8 cellular contexts compared by ENCODE assay signal in genomic region chr5:94111209-94112004, GRCh38.
A peak's percentile ranks its signal among the peaks of the same experiment; 100 is the strongest.
DNase-seq lines count a peak whose midpoint lies in the region; ATAC-seq and TF ChIP-seq lines count a peak whose summit lies in the region.

No MANE protein-coding gene starts in this region.

- peak; percentile 20 for TF ChIP-seq CTCF in epithelial cell of proximal tubule (conservative IDR thresholded peaks at IDR 0.05; ENCODE audit: low read depth, low read length)

- peak; percentile 58 for DNase-seq in DMS153 treated with DMSO at 0.1 percent for 48 hours (lab: John Stamatoyannopoulos, UW; ENCODE audit: unreplicated experiment)
- DNase-seq in OCI-M1 (lab: John Stamatoyannopoulos, UW): peak; percentile 97
- peak; percentile 90 for DNase-seq in activated T-cell treated with anti-CD3 and anti-CD28 coated beads for 48 hours (ENCODE audit: low read depth)
- DNase-seq in epithelial cell of proximal tubule (ENCODE audit: low read depth): peak; percentile 74
- peak; percentile 96 for DNase-seq in mucosa of gallbladder (ENCODE audit: low spot score)
- DNase-seq in stimulated activated CD8-positive, alpha-beta memory T cell treated with anti-CD3 and anti-CD28 coated beads, Interleukin-4, amount 100 ng/mL, for 24 hours (ENCODE audit: low read depth): peak; percentile 91

- H3K27me3 Mint-ChIP-seq in IgD-negative memory B cell: no peaks in the 10 kb centered on the region

- peaks cover 22 to 34% (median 22%) of the 10 kb centered on the region in 3 donors for H3K4me1 Mint-ChIP-seq in IgD-negative memory B cell

- H3K9me3 Mint-ChIP-seq in IgD-negative memory B cell: peaks cover 3 to 18% (median 12%) of the 10 kb centered on the region in 3 donors

- peak; percentile 100 for ATAC-seq in GM21576 (IDR thresholded peaks at IDR 0.05; ENCODE audit: unreplicated experiment)

- peak overlapping the region; percentile 93 to 100 (median 98) for H3K4me3 Mint-ChIP-seq in IgD-negative memory B cell

- H3K27ac Mint-ChIP-seq in IgD-negative memory B cell: peak overlapping the region; percentile 85 to 99 (median 94)

- peak overlapping the region; percentile 86 for H3K4me3 ChIP-seq in epithelial cell of proximal tubule (ENCODE audit: low read depth, low read length)

- H3K36me3 Mint-ChIP-seq in IgD-negative memory B cell: peaks cover 6% of the 10 kb centered on the region

Comparison
In these comparisons a context has a peak if more than half of its experiments do, and no peak if none do; other contexts are left out.
1. Peak in every context shown above with its lines: DNase-seq, ATAC-seq and H3K4me3 ChIP-seq.